Comparison of ENCODE assay signal across 21 cellular contexts in genomic region chr10:57844387-57844998, GRCh38.
"Had no signal": no experiment of that assay in that cellular context is flagged by ENCODE, and none has a peak within 500 bp of the region (broad histone marks: within the 10 kb centered on the region; RNA-seq: fewer than 3 reads in every experiment).

No MANE protein-coding gene starts in this region.

- ATAC-seq: activated CD8-positive, alpha-beta T cell treated with anti-CD3 and anti-CD28 coated beads, Interleukin-2, amount 10 ng/mL, durations not matched to agents 7 days and 5 days; naive thymus-derived CD8-positive, alpha-beta T cell; stimulated activated naive B cell treated with anti-CD40 and anti-IgM and Interleukin-4, amounts not matched to agents 10 μg/mL and 1 μg/mL and 100 μg/mL, for 72 hours had no signal

- H3K4me1 ChIP-seq: esophagus muscularis mucosa, parathyroid adenoma, tibial artery had no signal

- H3K9me3 ChIP-seq: tibial artery had no signal

- DNase-seq: activated B cell treated with CpG ODN at 0.5 μM for 24 hours; activated CD4-positive, alpha-beta T cell treated with anti-CD3 and anti-CD28 coated beads, Interleukin-2, amount 10 ng/mL, durations not matched to agents 24 days and 14 days; activated CD8-positive, alpha-beta memory T cell treated with anti-CD3 and anti-CD28 coated beads, Interleukin-2, amount 50 U/mL, for 48 hours; activated CD8-positive, alpha-beta T cell treated with anti-CD3 and anti-CD28 coated beads, Interleukin-2, amount 10 ng/mL, durations not matched to agents 7 days and 5 days; activated naive CD4-positive, alpha-beta T cell; activated naive CD8-positive, alpha-beta T cell treated with anti-CD3 and anti-CD28 coated beads, Interleukin-2, amount 10 ng/mL, durations not matched to agents 7 days and 5 days; brain microvascular endothelial cell; cortex of kidney; effector CD4-positive, alpha-beta T cell; hypothalamus; kidney; mammary epithelial cell; naive thymus-derived CD8-positive, alpha-beta T cell; retina; stimulated activated CD4-positive, alpha-beta T cell treated with anti-CD3 and anti-CD28 coated beads, Interleukin-15, amount 100 ng/mL, for 24 hours; stimulated activated CD4-positive, alpha-beta T cell treated with anti-CD3 and anti-CD28 coated beads, Interleukin-4, amount 100 ng/mL, for 1 hour; stimulated activated naive B cell treated with anti-CD40 and anti-IgM and Interleukin-4, amounts not matched to agents 10 μg/mL and 1 μg/mL and 100 μg/mL, for 72 hours; T-helper 2 cell; tibial artery had no signal

- H3K36me3 ChIP-seq: brain microvascular endothelial cell, esophagus muscularis mucosa, tibial artery had no signal

- H3K4me3 ChIP-seq: esophagus muscularis mucosa, tibial artery had no signal

- H3K27me3 ChIP-seq: brain microvascular endothelial cell, esophagus muscularis mucosa, tibial artery had no signal
